Comparison of ENCODE assay signal across 2 cellular contexts in the genomic region with DNA sequence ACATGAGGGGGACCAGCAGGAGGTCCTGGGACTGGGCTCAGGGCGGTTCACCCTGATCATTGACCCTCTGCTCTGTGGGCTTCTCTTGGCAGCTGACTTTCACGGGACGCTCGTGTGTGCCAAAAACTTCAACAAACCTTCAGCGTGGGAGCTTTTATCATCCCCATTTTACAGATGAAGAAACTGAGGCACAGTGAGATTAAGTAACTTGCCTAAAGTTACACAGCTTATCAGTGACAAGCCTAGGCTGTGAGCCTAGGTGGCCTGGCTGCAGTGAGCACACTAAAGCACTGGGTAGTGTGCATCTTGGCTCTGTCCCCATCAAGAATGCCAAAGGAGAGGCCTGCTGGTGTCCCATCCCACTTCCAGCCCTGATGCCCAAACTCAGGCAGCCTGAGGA.
A peak's percentile ranks its signal among the peaks of the same experiment; 100 is the strongest.
TF ChIP-seq lines count a peak whose summit lies in the region.

No MANE protein-coding gene starts in this region.

TF ChIP-seq in IMR-90, 13 proteins besides CTCF, POLR2A, EP300 and RAD21:
- TF ChIP-seq MAFK (IDR thresholded peaks at IDR 0.05; ENCODE audit: low read depth, low read length), result no peak
- TF ChIP-seq RCOR1 (IDR thresholded peaks at IDR 0.05; ENCODE audit: insufficient replicate concordance, low read length), result no peak
- TF ChIP-seq BHLHE40 (IDR thresholded peaks at IDR 0.05; ENCODE audit: low read depth, low read length), result no peak
- TF ChIP-seq CHD1 (IDR thresholded peaks at IDR 0.05; ENCODE audit: low read depth, low read length), result no peak
- no peak for TF ChIP-seq MAZ (IDR thresholded peaks at IDR 0.05; ENCODE audit: borderline replicate concordance, low read depth, low read length)
- TF ChIP-seq NFE2L2 (IDR thresholded peaks at IDR 0.05; ENCODE audit: low read depth, low read length), result no peak
- TF ChIP-seq CEBPB (IDR thresholded peaks at IDR 0.05; ENCODE audit: low read depth, low read length), result no peak
- TF ChIP-seq FOS (IDR thresholded peaks at IDR 0.05; ENCODE audit: low read depth, low read length), result no peak
- TF ChIP-seq MXI1 (IDR thresholded peaks at IDR 0.05; ENCODE audit: borderline replicate concordance, low read depth, low read length), result no peak
- TF ChIP-seq, protein P1, sequence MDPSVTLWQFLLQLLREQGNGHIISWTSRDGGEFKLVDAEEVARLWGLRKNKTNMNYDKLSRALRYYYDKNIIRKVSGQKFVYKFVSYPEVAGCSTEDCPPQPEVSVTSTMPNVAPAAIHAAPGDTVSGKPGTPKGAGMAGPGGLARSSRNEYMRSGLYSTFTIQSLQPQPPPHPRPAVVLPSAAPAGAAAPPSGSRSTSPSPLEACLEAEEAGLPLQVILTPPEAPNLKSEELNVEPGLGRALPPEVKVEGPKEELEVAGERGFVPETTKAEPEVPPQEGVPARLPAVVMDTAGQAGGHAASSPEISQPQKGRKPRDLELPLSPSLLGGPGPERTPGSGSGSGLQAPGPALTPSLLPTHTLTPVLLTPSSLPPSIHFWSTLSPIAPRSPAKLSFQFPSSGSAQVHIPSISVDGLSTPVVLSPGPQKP (IDR thresholded peaks at IDR 0.05; ENCODE audit: borderline replicate concordance, low read depth, low read length), result no peak
- no peak for TF ChIP-seq SMC3 (IDR thresholded peaks at IDR 0.05; ENCODE audit: low read depth, low read length)
- TF ChIP-seq RFX5 (IDR thresholded peaks at IDR 0.05; ENCODE audit: low read depth, low read length), result no peak
- no peak for TF ChIP-seq USF2 (IDR thresholded peaks at IDR 0.05; ENCODE audit: low read depth, low read length)

TF ChIP-seq in K562, 482 proteins besides CTCF, POLR2A, EP300 and RAD21:
- peak; percentile 73; the same call in 1 of the 2 replicates for TF ChIP-seq BCOR (IDR thresholded peaks at IDR 0.05)
- TF ChIP-seq MLLT1 (IDR thresholded peaks at IDR 0.05), result no peak
- TF ChIP-seq RBM25 (IDR thresholded peaks at IDR 0.05; ENCODE audit: low read depth, low read length, severe bottlenecking), result peak; percentile 63
- TF ChIP-seq RCOR1 (IDR thresholded peaks at IDR 0.05; ENCODE audit: borderline replicate concordance in 1 of 2, low read depth in 2 of 2, low read length in 2 of 2), result no peak
- peak; percentile 42 to 63; a peak in 3 of 4 replicates for TF ChIP-seq KDM1A (IDR thresholded peaks at IDR 0.05)
